8 cellular contexts compared by ENCODE assay signal in genomic region chr3:52123106-52123708, GRCh38. TPM values are rescaled to one million over a fixed set of nuclear protein-coding genes. Genes with fewer than 3 reads are reported as not detected.
DNase-seq lines count a peak whose midpoint lies in the region; ATAC-seq and TF ChIP-seq lines count a peak whose summit lies in the region.

No MANE protein-coding gene starts in this region.

- no peak overlapping the region for H3K23ac ChIP-seq in H9 (ENCODE audit: insufficient read length, low read depth, low read length)

- H3T11ph ChIP-seq in H9 (ENCODE audit: low read length), result no peak overlapping the region

- ATAC-seq in HG03439 (IDR thresholded peaks at IDR 0.05; ENCODE audit: unreplicated experiment), result no peak

- H3K36me3 ChIP-seq in CD4-positive, alpha-beta memory T cell (ENCODE audit: insufficient read depth, low read length), result no peaks in the 10 kb centered on the region

- no peak overlapping the region for H3K56ac ChIP-seq in H9 (ENCODE audit: insufficient read length, low read depth, low read length)

- H2AK5ac ChIP-seq in H9 (ENCODE audit: insufficient read length, low read length), result no peak overlapping the region

- no peak overlapping the region for H3K14ac ChIP-seq in H9 (ENCODE audit: insufficient read depth, low read length)

- no peak overlapping the region for H4K8ac ChIP-seq in H9 (replicated peaks; ENCODE audit: insufficient read length, low read depth, low read length)

- no peak overlapping the region for H3K9ac ChIP-seq in H9 (ENCODE audit: extremely low read depth, insufficient read length, low read length)

- no peak overlapping the region for H3K27ac Mint-ChIP-seq in CD4-positive, alpha-beta memory T cell
- no peak overlapping the region for H3K27ac Mint-ChIP-seq in H9

- H3K27ac ChIP-seq in CD4-positive, alpha-beta memory T cell (ENCODE audit: low read depth, low read length), result no peak overlapping the region
- no peak overlapping the region for H3K27ac ChIP-seq in H9 (ENCODE audit: insufficient read length, low read depth, low read length)

- no peaks in the 10 kb centered on the region for H3K9me3 ChIP-seq in CD4-positive, alpha-beta memory T cell (ENCODE audit: control insufficient read depth in 1 of 2, low read length in 2 of 2)
- H3K9me3 ChIP-seq in H9 (ENCODE audit: control insufficient read depth, low read depth, low read length), result no peaks in the 10 kb centered on the region

- H3K79me1 ChIP-seq in H9 (ENCODE audit: insufficient read depth, low read depth, low read length, poor library complexity, severe bottlenecking), result no peaks in the 10 kb centered on the region

- no peak overlapping the region for H2BK12ac ChIP-seq in H9 (ENCODE audit: insufficient read length, low read depth, low read length)

- H3K27me3 ChIP-seq in CD4-positive, alpha-beta memory T cell (ENCODE audit: insufficient read depth, low read length), result no peaks in the 10 kb centered on the region
- no peaks in the 10 kb centered on the region for H3K27me3 ChIP-seq in H9 (ENCODE audit: insufficient read depth, low read length)

- no peaks in the 10 kb centered on the region for H3K4me1 Mint-ChIP-seq in CD4-positive, alpha-beta memory T cell
- peaks cover 0 to 3% of the 10 kb centered on the region in 2 experiments; a peak in 2 of 4 replicates for H3K4me1 Mint-ChIP-seq in H9

- no peak overlapping the region for H4K91ac ChIP-seq in H9 (ENCODE audit: insufficient read length, low read depth, low read length)

- H2BK5ac ChIP-seq in H9 (ENCODE audit: insufficient read length, low read length), result no peak overlapping the region

- intact Hi-C loops in CD4-positive, alpha-beta memory T cell (cut with micrococcal nuclease), result loop anchor here (1.0 kb wide), 6 partner anchors 21 to 216 kb away; partner anchors contain the start of gene PARP3

- CTCF ChIA-PET in CD4-positive, alpha-beta memory T cell (lab: Charles Lee; ENCODE audit: partially characterized antibody), result interaction anchor here (0.7 to 9.1 kb wide), 14 partner anchors 12 to 181 kb away, joined by 3 to 132 read pairs (median 5); partner anchors contain the start of genes PARP3 and RRP9

- POLR2A ChIA-PET in CD4-positive, alpha-beta memory T cell (lab: Charles Lee; ENCODE audit: partially characterized antibody), result interaction anchor here (1.5 to 2.0 kb wide), 3 partner anchors 70 to 122 kb away, joined by 4 to 10 read pairs (median 7); no protein-coding TSS in a partner anchor

- H3K4me3 Mint-ChIP-seq in CD4-positive, alpha-beta memory T cell, result no peak overlapping the region
- H3K4me3 Mint-ChIP-seq in H9, result no peak overlapping the region

- no peak overlapping the region for H3K18ac ChIP-seq in H9 (ENCODE audit: insufficient read length, low read depth, low read length)

- H2BK120ac ChIP-seq in H9 (ENCODE audit: low read depth, low read length, poor library complexity, severe bottlenecking), result no peak overlapping the region

- no peaks in the 10 kb centered on the region for H4K20me1 ChIP-seq in H9 (ENCODE audit: control insufficient read depth, insufficient read depth, insufficient read length)

- no peaks in the 10 kb centered on the region for H3K4me1 ChIP-seq in CD4-positive, alpha-beta memory T cell (ENCODE audit: insufficient read depth, low read length)
- no peaks in the 10 kb centered on the region for H3K4me1 ChIP-seq in H9 (ENCODE audit: insufficient read depth, low read length)

- DNase-seq in CD4-positive, alpha-beta memory T cell, result peak; percentile 66 to 79 (median 70)
- DNase-seq in H9 (peak; percentile 80), NOMO-1 treated with dmso at 0.1 percent for 144 hours (lab: John Stamatoyannopoulos, UW; ENCODE audit: unreplicated experiment) (peak; percentile 32), activated T-cell treated with anti-CD3 and anti-CD28 coated beads for 4 hours (peak; percentile 69), epithelial cell of proximal tubule (ENCODE audit: low read depth) (no peak), mucosa of gallbladder (ENCODE audit: low spot score) (peak; percentile 73)
- peak; percentile 44 to 60 for DNase-seq in stimulated activated CD8-positive, alpha-beta memory T cell treated with anti-CD3 and anti-CD28 coated beads, Interleukin-4, amount 100 ng/mL, for 1 hour (ENCODE audit: low read depth in 2 of 2, low spot score in 1 of 2)

- no peak overlapping the region for H3K4ac ChIP-seq in H9 (ENCODE audit: low read depth, low read length)

- no peak overlapping the region for H2AFZ ChIP-seq in H9 (ENCODE audit: low read length)

- no peaks in the 10 kb centered on the region for H3K36me3 Mint-ChIP-seq in CD4-positive, alpha-beta memory T cell
- H3K36me3 Mint-ChIP-seq in H9 (ENCODE audit: insufficient read depth in 1 of 3, low read depth in 3 of 3), result peaks cover 22 to 78% (median 70%) of the 10 kb centered on the region in 3 experiments; a peak in 6 of 7 replicates

- H3K4me2 ChIP-seq in H9 (ENCODE audit: insufficient read depth, insufficient read length, low read length), result no peak overlapping the region

- H3K79me2 ChIP-seq in H9 (ENCODE audit: insufficient read depth, low read length), result no peaks in the 10 kb centered on the region

- H2BK20ac ChIP-seq in H9 (ENCODE audit: low read depth, low read length, poor library complexity, severe bottlenecking), result no peak overlapping the region

- TF ChIP-seq CTCF in H9 (conservative IDR thresholded peaks at IDR 0.05) (peak; percentile 97), epithelial cell of proximal tubule (conservative IDR thresholded peaks at IDR 0.05; ENCODE audit: low read depth, low read length) (peak; percentile 97)

- H3K23me2 ChIP-seq in H9 (ENCODE audit: insufficient read length, low read depth, low read length, poor library complexity, severe bottlenecking), result no peaks in the 10 kb centered on the region

- no peak overlapping the region for H3K4me3 ChIP-seq in CD4-positive, alpha-beta memory T cell (ENCODE audit: low read length in 2 of 2)
- no peak overlapping the region for H3K4me3 ChIP-seq in epithelial cell of proximal tubule (ENCODE audit: low read depth, low read length)

- H2BK15ac ChIP-seq in H9 (ENCODE audit: low read depth, low read length), result no peak overlapping the region

- H3K9me3 Mint-ChIP-seq in CD4-positive, alpha-beta memory T cell, result no peaks in the 10 kb centered on the region
- H3K9me3 Mint-ChIP-seq in H9, result no peaks in the 10 kb centered on the region

- WGBS in H9 (ENCODE audit: extremely low coverage, insufficient read length, low lambda C conversion rate), result no CpG with 5 or more reads among the region's 10 CpGs

- no peaks in the 10 kb centered on the region for H3K27me3 Mint-ChIP-seq in CD4-positive, alpha-beta memory T cell
- no peaks in the 10 kb centered on the region for H3K27me3 Mint-ChIP-seq in H9 (ENCODE audit: low read depth)

- no peak overlapping the region for H4K5ac ChIP-seq in H9 (ENCODE audit: insufficient read length, low read depth, low read length)

RNA-seq across cellular contexts. Expression of gene POC1A, which starts 31.0 kb away (rescaled TPM):
- total RNA-seq in CD4-positive, alpha-beta memory T cell, result 1 to 10 TPM in 1 of 2 experiments, under 1 TPM in 1; 0.99 to 1.1 TPM
- 1 to 10 TPM in 1 of 2 donors, under 1 TPM in 1; 0.36 to 2.4 TPM for polyA plus RNA-seq in CD4-positive, alpha-beta memory T cell
- total RNA-seq in H9 (2021) (29.0 and 29.3 TPM in 2 replicates), epithelial cell of proximal tubule (15.7 and 35.6 TPM in 2 replicates), mucosa of gallbladder (3.4 TPM)
